ENCODE assay signal across 8 cellular contexts in genomic region chr18:12606592-12607315, GRCh38. TPM values are rescaled to one million over a fixed set of nuclear protein-coding genes. Genes with fewer than 3 reads are reported as not detected.
A peak's percentile ranks its signal among the peaks of the same experiment; 100 is the strongest.
DNase-seq lines count a peak whose midpoint lies in the region; ATAC-seq and TF ChIP-seq lines count a peak whose summit lies in the region.

No MANE protein-coding gene starts in this region.

- H3K36me3 Mint-ChIP-seq in progenitor cell of endocrine pancreas (ENCODE audit: insufficient read depth), result peaks cover 3% of the 10 kb centered on the region

- no peaks in the 10 kb centered on the region for H3K27me3 Mint-ChIP-seq in progenitor cell of endocrine pancreas

- peaks cover 5% of the 10 kb centered on the region for H3K4me1 ChIP-seq in mucosa of stomach (ENCODE audit: control insufficient read depth, insufficient read depth, low read length)

- H3K4me3 ChIP-seq in coronary artery, result no peak overlapping the region
- no peak overlapping the region for H3K4me3 ChIP-seq in mucosa of stomach (ENCODE audit: low read length)

- H3K9me3 ChIP-seq in mucosa of stomach (ENCODE audit: control insufficient read depth, low read length), result no peaks in the 10 kb centered on the region

- DNase-seq in Ammon's horn (ENCODE audit: low spot score) (peak; percentile 9), NCI-H1436 treated with DMSO at 0.1 percent for 48 hours (lab: John Stamatoyannopoulos, UW) (peak; percentile 35), coronary artery (ENCODE audit: low spot score) (no peak), GM20000 (ENCODE audit: low spot score) (no peak), progenitor cell of endocrine pancreas (ENCODE audit: low spot score, unreplicated experiment) (no peak)
- DNase-seq in stimulated activated CD4-positive, alpha-beta T cell treated with anti-CD3 and anti-CD28 coated beads, Interleukin-12 subunit alpha, Interleukin-12 subunit beta, amount 100 ng/mL, for 4 hours, result no peak

- peaks cover 11% of the 10 kb centered on the region for H3K4me1 Mint-ChIP-seq in progenitor cell of endocrine pancreas (ENCODE audit: low read depth)

- peak overlapping the region; percentile 9 to 61 for H3K27ac ChIP-seq in coronary artery

- no peak for TF ChIP-seq CTCF in coronary artery (IDR thresholded peaks at IDR 0.05)
- TF ChIP-seq CTCF in GM20000 (IDR thresholded peaks at IDR 0.05; ENCODE audit: extremely low read depth, missing control alignments), result no peak
- no peak for TF ChIP-seq CTCF in progenitor cell of endocrine pancreas (IDR thresholded peaks at IDR 0.05; ENCODE audit: unreplicated experiment)

- H3K36me3 ChIP-seq in mucosa of stomach (ENCODE audit: control insufficient read depth, insufficient read depth, low read length), result no peaks in the 10 kb centered on the region

- H3K9ac ChIP-seq in mucosa of stomach (ENCODE audit: low read length), result peak overlapping the region; percentile 17

- no peak for ATAC-seq in GM18502 (IDR thresholded peaks at IDR 0.05; ENCODE audit: poor library complexity, unreplicated experiment)

- no peaks in the 10 kb centered on the region for H3K9me3 Mint-ChIP-seq in progenitor cell of endocrine pancreas (ENCODE audit: low read depth)

- H3K27me3 ChIP-seq in mucosa of stomach (ENCODE audit: control insufficient read depth, insufficient read depth, low read length), result no peaks in the 10 kb centered on the region

- no peak overlapping the region for H3K4me3 Mint-ChIP-seq in progenitor cell of endocrine pancreas (ENCODE audit: low read depth)

- no peak overlapping the region for H3K27ac Mint-ChIP-seq in progenitor cell of endocrine pancreas

RNA-seq across cellular contexts. Expression of gene SPIRE1, which starts 51.2 kb away (rescaled TPM):
- total RNA-seq in progenitor cell of endocrine pancreas, result 24.6 and 29.4 TPM in 2 replicates

Comparison
In these comparisons a context has a peak if more than half of its experiments do, and no peak if none do; other contexts are left out.
1. DNase-seq: peak in Ammon's horn (single experiment) and NCI-H1436 treated with DMSO at 0.1 percent for 48 hours (single experiment); none in coronary artery (single experiment), GM20000 (single experiment), stimulated activated CD4-positive, alpha-beta T cell treated with anti-CD3 and anti-CD28 coated beads, Interleukin-12 subunit alpha, Interleukin-12 subunit beta, amount 100 ng/mL, for 4 hours (single experiment) and progenitor cell of endocrine pancreas (single experiment).